Comparison of ENCODE assay signal across 8 cellular contexts in the genomic region with DNA sequence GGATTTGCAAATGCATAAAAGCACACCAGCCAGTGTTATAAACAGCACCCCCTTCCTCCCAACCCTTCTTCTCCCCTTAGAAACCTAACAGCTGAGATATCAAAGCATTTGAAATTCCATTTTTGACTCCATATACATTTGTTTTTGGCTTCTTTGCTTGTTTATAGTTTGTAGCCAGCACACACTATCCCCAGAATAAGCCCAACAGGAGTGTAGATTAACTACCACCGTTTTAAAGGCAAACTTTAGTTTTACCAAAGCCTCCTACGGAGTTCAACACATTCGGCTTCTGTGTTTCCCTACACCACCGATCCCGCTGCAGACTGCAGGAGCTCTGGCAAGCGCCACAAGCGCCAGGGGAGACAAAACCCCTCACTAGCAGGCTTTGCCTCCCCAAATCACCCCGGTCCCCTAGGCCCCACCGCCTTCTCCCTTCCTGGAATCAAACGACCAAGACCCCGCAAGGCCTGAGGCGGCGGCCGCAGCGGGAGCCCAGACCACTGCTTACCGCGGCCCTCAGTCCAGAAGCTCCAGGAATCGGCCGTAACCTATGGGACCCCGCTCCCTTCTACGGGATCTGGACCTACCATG. TPM values are rescaled to one million over a fixed set of nuclear protein-coding genes. Genes with fewer than 3 reads are reported as not detected.
DNase-seq lines count a peak whose midpoint lies in the region; ATAC-seq lines count a peak whose summit lies in the region.

No MANE protein-coding gene starts in this region.

- H3K27me3 ChIP-seq in duodenal mucosa (ENCODE audit: control insufficient read depth in 1 of 2, insufficient read depth in 2 of 2, low read length in 2 of 2): no peaks in the 10 kb centered on the region

- H3K4me1 ChIP-seq in duodenal mucosa (ENCODE audit: control insufficient read depth in 1 of 2, insufficient read depth in 2 of 2, low read length in 2 of 2): peaks cover 17 to 22% of the 10 kb centered on the region in 2 donors

- H3K4me3 Mint-ChIP-seq in naive B cell: peak overlapping the region; percentile 89 to 100 (median 98)

- H3K9ac ChIP-seq in SK-N-MC (ENCODE audit: insufficient read length): peak overlapping the region; percentile 97
- H3K9ac ChIP-seq in duodenal mucosa (ENCODE audit: low read depth in 1 of 2, low read length in 2 of 2): peak overlapping the region; percentile 95 to 99

- H3K36me3 ChIP-seq in SK-N-MC (ENCODE audit: insufficient read depth, low read length) (peaks cover 2% of the 10 kb centered on the region; the same call in 1 of the 2 replicates), duodenal mucosa (ENCODE audit: control insufficient read depth in 1 of 2, insufficient read depth in 2 of 2, low read length in 2 of 2) (peaks cover 0 to 3% of the 10 kb centered on the region in 2 donors)

- H3K27ac ChIP-seq in SK-N-MC (peak overlapping the region; percentile 44; the same call in 1 of the 2 replicates), duodenal mucosa (ENCODE audit: low read depth, low read length) (peak overlapping the region; percentile 94)

- peaks cover 34 to 56% (median 40%) of the 10 kb centered on the region in 3 donors for H3K4me1 Mint-ChIP-seq in naive B cell

- peak overlapping the region; percentile 91 for H3K4me3 ChIP-seq in SK-N-MC
- peak overlapping the region; percentile 78 to 90 for H3K4me3 ChIP-seq in duodenal mucosa (ENCODE audit: low read depth in 1 of 2, low read length in 2 of 2)

- H3K9me3 ChIP-seq in SK-N-MC (ENCODE audit: low read depth, low read length) (no peaks in the 10 kb centered on the region), duodenal mucosa (ENCODE audit: control insufficient read depth in 1 of 2, low read length in 2 of 2) (no peaks in the 10 kb centered on the region)

- H3K36me3 Mint-ChIP-seq in naive B cell: no peaks in the 10 kb centered on the region

- ATAC-seq in HG02763 (IDR thresholded peaks at IDR 0.05; ENCODE audit: unreplicated experiment): peak; percentile 39
- ATAC-seq in naive B cell (ENCODE audit: low read depth in 2 of 2): peak; percentile 20

- H3K9me3 Mint-ChIP-seq in naive B cell: no peaks in the 10 kb centered on the region

- no peaks in the 10 kb centered on the region for H3K27me3 Mint-ChIP-seq in naive B cell

- H3K27ac Mint-ChIP-seq in naive B cell: peak overlapping the region; percentile 97 to 99 (median 99)

- DNase-seq in NCI-H2107 treated with DMSO at 0.1 percent for 48 hours (lab: John Stamatoyannopoulos, UW; ENCODE audit: unreplicated experiment) (peak; percentile 49), NCI-H2107 (lab: John Stamatoyannopoulos, UW) (no peak), SK-N-MC (ENCODE audit: low read depth, low spot score) (no peak), naive B cell (no peak), midbrain (lab: John Stamatoyannopoulos, UW) (no peak), UCSD-AML1 (lab: John Stamatoyannopoulos, UW; ENCODE audit: unreplicated experiment) (no peak)

RNA-seq across cellular contexts. Expression of a gene that starts 0.4 kb away (rescaled TPM):
- 10 to 100 TPM; 31.2 to 60.9 (median 46.2) TPM for polyA plus RNA-seq in naive B cell (ENCODE audit: low read depth in 6 of 6)

RNA-seq across cellular contexts. Expression of a gene that starts 45.2 kb away (rescaled TPM):
- 10 to 100 TPM; 31.8 to 62.8 (median 40.6) TPM for polyA plus RNA-seq in naive B cell (ENCODE audit: low read depth in 6 of 6)
